14 cellular contexts compared by ENCODE assay signal in genomic region chr6:1594495-1595200, GRCh38.
"Had no signal": no experiment of that assay in that cellular context is flagged by ENCODE, and none has a peak within 500 bp of the region (broad histone marks: within the 10 kb centered on the region; RNA-seq: fewer than 3 reads in every experiment).

No MANE protein-coding gene starts in this region.

- H3K4me1 ChIP-seq: adrenal gland, parathyroid adenoma had no signal

- H3K36me3 ChIP-seq: adrenal gland, transverse colon had no signal

- DNase-seq: activated CD4-positive, alpha-beta memory T cell treated with anti-CD3 and anti-CD28 coated beads, Interleukin-2, amount 10 ng/mL, durations not matched to agents 7 days and 5 days; activated CD8-positive, alpha-beta memory T cell treated with anti-CD3 and anti-CD28 coated beads, Interleukin-2, amount 50 U/mL, for 48 hours; activated naive CD4-positive, alpha-beta T cell treated with Interleukin-2 at 50 U/mL for 16 hours; effector memory CD8-positive, alpha-beta T cell; erythroblast; left ventricle myocardium superior; T-helper 1 cell; transverse colon had no signal

- H3K27ac ChIP-seq: adrenal gland, parathyroid adenoma, transverse colon, VCaP had no signal

- H3K27ac Mint-ChIP-seq: activated CD4-positive, alpha-beta memory T cell treated with anti-CD3 and anti-CD28 coated beads, Interleukin-2, amount 10 ng/mL, durations not matched to agents 7 days and 5 days; dendritic cell treated with granulocyte-macrophage colony-stimulating factor and Interleukin-4, amounts not matched to agents 40 ng/mL and 50 ng/mL, for 4 days; effector memory CD8-positive, alpha-beta T cell had no signal

- H3K4me3 ChIP-seq: adrenal gland, transverse colon had no signal

- ATAC-seq: left ventricle myocardium superior had no signal

- H3K9me3 Mint-ChIP-seq: activated CD4-positive, alpha-beta memory T cell treated with anti-CD3 and anti-CD28 coated beads, Interleukin-2, amount 10 ng/mL, durations not matched to agents 7 days and 5 days; central memory CD8-positive, alpha-beta T cell; dendritic cell treated with granulocyte-macrophage colony-stimulating factor and Interleukin-4, amounts not matched to agents 40 ng/mL and 50 ng/mL, for 4 days; effector memory CD8-positive, alpha-beta T cell; neural crest cell had no signal

- H3K9ac ChIP-seq: parathyroid adenoma had no signal

- H3K4me3 Mint-ChIP-seq: activated CD4-positive, alpha-beta memory T cell treated with anti-CD3 and anti-CD28 coated beads, Interleukin-2, amount 10 ng/mL, durations not matched to agents 7 days and 5 days; central memory CD8-positive, alpha-beta T cell; dendritic cell treated with granulocyte-macrophage colony-stimulating factor and Interleukin-4, amounts not matched to agents 40 ng/mL and 50 ng/mL, for 4 days; effector memory CD8-positive, alpha-beta T cell; neural crest cell had no signal

- H3K9me3 ChIP-seq: adrenal gland, transverse colon had no signal
